In genomic region chr2:189178007-189178406, GRCh38 we compare ENCODE assay signal across 9 cellular contexts. TPM values are rescaled to one million over a fixed set of nuclear protein-coding genes. Genes with fewer than 3 reads are reported as not detected.
DNase-seq lines count a peak whose midpoint lies in the region; ATAC-seq and TF ChIP-seq lines count a peak whose summit lies in the region.
"Had no signal": no experiment of that assay in that cellular context is flagged by ENCODE, and none has a peak within 500 bp of the region (broad histone marks: within the 10 kb centered on the region; RNA-seq: fewer than 3 reads in every experiment).

No MANE protein-coding gene starts in this region.

- H3K27ac ChIP-seq in H9 (ENCODE audit: insufficient read length, low read depth, low read length): no peak overlapping the region
- H3K27ac ChIP-seq in hepatocyte: peak overlapping the region; percentile 95
- H3K27ac ChIP-seq in smooth muscle cell (ENCODE audit: low read depth): peak overlapping the region; percentile 84

- H4K8ac ChIP-seq in H9 (replicated peaks; ENCODE audit: insufficient read length, low read depth, low read length): no peak overlapping the region

- no peak overlapping the region for H3K9ac ChIP-seq in H9 (ENCODE audit: extremely low read depth, insufficient read length, low read length)
- peak overlapping the region; percentile 92 for H3K9ac ChIP-seq in smooth muscle cell (ENCODE audit: low read depth)

- no peaks in the 10 kb centered on the region for H4K20me1 ChIP-seq in H9 (ENCODE audit: control insufficient read depth, insufficient read depth, insufficient read length)
- peaks cover 9% of the 10 kb centered on the region for H4K20me1 ChIP-seq in hepatocyte (ENCODE audit: insufficient read depth, poor library complexity, severe bottlenecking)
- peaks cover 45% of the 10 kb centered on the region for H4K20me1 ChIP-seq in smooth muscle cell (ENCODE audit: low read depth)

- TF ChIP-seq CTCF in H9 (conservative IDR thresholded peaks at IDR 0.05) (peak; percentile 60), hepatocyte (IDR thresholded peaks at IDR 0.05; ENCODE audit: poor library complexity) (peak; percentile 58), smooth muscle cell (IDR thresholded peaks at IDR 0.05; ENCODE audit: borderline replicate concordance, insufficient read depth, poor library complexity, severe bottlenecking) (peak; percentile 38)

- ATAC-seq in esophagus mucosa: no peak

- no peak overlapping the region; a peak in 1 of 7 replicates for H3K27ac Mint-ChIP-seq in H9

- H3K79me2 ChIP-seq in H9 (ENCODE audit: insufficient read depth, low read length) (peaks cover 3% of the 10 kb centered on the region; the same call in 1 of the 2 replicates), hepatocyte (peaks cover 64% of the 10 kb centered on the region), smooth muscle cell (ENCODE audit: low read depth) (peaks cover 89% of the 10 kb centered on the region)

- H2BK5ac ChIP-seq in H9 (ENCODE audit: insufficient read length, low read length): no peak overlapping the region

- H3K4me2 ChIP-seq in H9 (ENCODE audit: insufficient read depth, insufficient read length, low read length) (no peak overlapping the region), hepatocyte (peak overlapping the region; percentile 74), smooth muscle cell (peak overlapping the region; percentile 100)

- no peak overlapping the region for H4K5ac ChIP-seq in H9 (ENCODE audit: insufficient read length, low read depth, low read length)

- H3K9me3 ChIP-seq in H9 (ENCODE audit: control insufficient read depth, low read depth, low read length) (no peaks in the 10 kb centered on the region), hepatocyte (ENCODE audit: low read depth) (no peaks in the 10 kb centered on the region), smooth muscle cell (replicated peaks; ENCODE audit: low read depth) (no peaks in the 10 kb centered on the region)

- H2AFZ ChIP-seq in H9 (ENCODE audit: low read length) (no peak overlapping the region), hepatocyte (no peak overlapping the region), smooth muscle cell (ENCODE audit: low read depth) (no peak overlapping the region)

- H3K4me3 ChIP-seq in hepatocyte (peak overlapping the region; percentile 68), smooth muscle cell (peak overlapping the region; percentile 84)

- H3K27me3 Mint-ChIP-seq in H9 (ENCODE audit: low read depth): no peaks in the 10 kb centered on the region

- no peak overlapping the region for H4K91ac ChIP-seq in H9 (ENCODE audit: insufficient read length, low read depth, low read length)

- no peak overlapping the region for H3K56ac ChIP-seq in H9 (ENCODE audit: insufficient read length, low read depth, low read length)

- no peak overlapping the region for H2BK15ac ChIP-seq in H9 (ENCODE audit: low read depth, low read length)

- H3K4me1 ChIP-seq in H9 (ENCODE audit: insufficient read depth, low read length) (no peaks in the 10 kb centered on the region), hepatocyte (ENCODE audit: insufficient read depth) (peaks cover 14% of the 10 kb centered on the region), smooth muscle cell (ENCODE audit: low read depth) (peaks cover 9% of the 10 kb centered on the region)

- no peaks in the 10 kb centered on the region for H3K27me3 ChIP-seq in H9 (ENCODE audit: insufficient read depth, low read length)
- no peaks in the 10 kb centered on the region for H3K27me3 ChIP-seq in hepatocyte
- no peaks in the 10 kb centered on the region for H3K27me3 ChIP-seq in smooth muscle cell (ENCODE audit: low read depth)

- no peak overlapping the region for H3K4ac ChIP-seq in H9 (ENCODE audit: low read depth, low read length)

- H3K9me3 Mint-ChIP-seq in H9: no peaks in the 10 kb centered on the region

- H3K4me1 Mint-ChIP-seq in H9: peaks cover 27 to 28% of the 10 kb centered on the region in 2 experiments

- no peak overlapping the region for H2BK20ac ChIP-seq in H9 (ENCODE audit: low read depth, low read length, poor library complexity, severe bottlenecking)

- no peak overlapping the region for H3K14ac ChIP-seq in H9 (ENCODE audit: insufficient read depth, low read length)

- H2BK12ac ChIP-seq in H9 (ENCODE audit: insufficient read length, low read depth, low read length): no peak overlapping the region

- DNase-seq in H9 (no peak), amniotic epithelial cell (ENCODE audit: low read depth) (peak; percentile 59), hepatocyte (ENCODE audit: low spot score) (peak; percentile 30), smooth muscle cell (lab: John Stamatoyannopoulos, UW; ENCODE audit: unreplicated experiment) (no peak), NOMO-1 treated with DMSO at 0.1 percent for 48 hours (lab: John Stamatoyannopoulos, UW; ENCODE audit: unreplicated experiment) (no peak), NCI-H69 (lab: John Stamatoyannopoulos, UW) (no peak), SW480 (ENCODE audit: low spot score) (no peak)
- DNase-seq: NCI-H1436 treated with DMSO at 0.1 percent for 48 hours had no signal

- H3K18ac ChIP-seq in H9 (ENCODE audit: insufficient read length, low read depth, low read length): no peak overlapping the region

- peaks cover 9% of the 10 kb centered on the region for H3K23me2 ChIP-seq in H9 (ENCODE audit: insufficient read length, low read depth, low read length, poor library complexity, severe bottlenecking)

- no peaks in the 10 kb centered on the region for H3K9me2 ChIP-seq in hepatocyte (replicated peaks; ENCODE audit: insufficient read depth)

- no peak overlapping the region for H2BK120ac ChIP-seq in H9 (ENCODE audit: low read depth, low read length, poor library complexity, severe bottlenecking)

- no peak overlapping the region for H3T11ph ChIP-seq in H9 (ENCODE audit: low read length)

- H3K79me1 ChIP-seq in H9 (ENCODE audit: insufficient read depth, low read depth, low read length, poor library complexity, severe bottlenecking): no peaks in the 10 kb centered on the region

- no peak overlapping the region for H3K23ac ChIP-seq in H9 (ENCODE audit: insufficient read length, low read depth, low read length)

- H3K36me3 Mint-ChIP-seq in H9 (ENCODE audit: insufficient read depth in 1 of 3, low read depth in 3 of 3): no peaks in the 10 kb centered on the region

- H3K36me3 ChIP-seq in hepatocyte (replicated peaks; ENCODE audit: insufficient read depth, low read depth): no peaks in the 10 kb centered on the region
- H3K36me3 ChIP-seq in smooth muscle cell (ENCODE audit: low read depth): no peaks in the 10 kb centered on the region

- peaks cover 19% of the 10 kb centered on the region for H3F3A ChIP-seq in smooth muscle cell (ENCODE audit: low read depth)

- peak overlapping the region; percentile 22 to 45; a peak in 3 of 5 replicates for H3K4me3 Mint-ChIP-seq in H9

- 0% methylated on average over 1 of the region's 2 CpGs for WGBS in H9 (ENCODE audit: extremely low coverage, insufficient read length, low lambda C conversion rate)
- WGBS in hepatocyte (ENCODE audit: low lambda C conversion rate, missing lambda C conversion rate): 8% methylated on average over 2 of the region's 2 CpGs
- WGBS in smooth muscle cell (ENCODE audit: low lambda C conversion rate): 8% methylated on average over 2 of the region's 2 CpGs

- no peak overlapping the region for H2AK5ac ChIP-seq in H9 (ENCODE audit: insufficient read length, low read length)

RNA-seq across cellular contexts. Expression of gene COL5A2, which starts 1.6 kb away (rescaled TPM):
- total RNA-seq in H9 (2021) (10.5 and 13.6 TPM in 2 replicates), hepatocyte (344 and 406 TPM in 2 replicates), smooth muscle cell (697 and 944 TPM in 2 replicates), esophagus mucosa (6.3 TPM)
- polyA plus RNA-seq in hepatocyte (131 and 137 TPM in 2 replicates), smooth muscle cell (295 and 364 TPM in 2 replicates)

Comparison
In these comparisons a context has a peak if more than half of its experiments do, and no peak if none do; other contexts are left out.
1. DNase-seq: peak in amniotic epithelial cell (single experiment) and hepatocyte (single experiment); none in H9 (single experiment), smooth muscle cell (single experiment), NOMO-1 treated with DMSO at 0.1 percent for 48 hours (single experiment), NCI-H69 (single experiment) and SW480 (single experiment).
2. RNA of gene COL5A2, which starts 1.6 kb away (total RNA-seq): 697 to 944 TPM in smooth muscle cell and 344 to 406 TPM in hepatocyte; 10.5 to 13.6 TPM in H9 and 6.3 TPM in esophagus mucosa (single experiment); every median in the first group is over 10 times any median in the second.
3. Peak in every context shown above with its lines, with median percentiles within 50 percentile points of each other: CTCF ChIP-seq.